Comparison of ENCODE assay signal across 17 cellular contexts in genomic region chr16:74578433-74578832, GRCh38. TPM values are rescaled to one million over a fixed set of nuclear protein-coding genes. Genes with fewer than 3 reads are reported as not detected.
DNase-seq lines count a peak whose midpoint lies in the region; ATAC-seq and TF ChIP-seq lines count a peak whose summit lies in the region.
"Had no signal": no experiment of that assay in that cellular context is flagged by ENCODE, and none has a peak within 500 bp of the region (broad histone marks: within the 10 kb centered on the region; RNA-seq: fewer than 3 reads in every experiment).

No MANE protein-coding gene starts in this region.

- peaks cover 17% of the 10 kb centered on the region for H3K36me3 Mint-ChIP-seq in MCF 10A (ENCODE audit: insufficient read depth, unreplicated experiment)
- peaks cover 9% of the 10 kb centered on the region for H3K36me3 Mint-ChIP-seq in effector memory CD8-positive, alpha-beta T cell (ENCODE audit: insufficient read depth)
- peaks cover 4 to 11% of the 10 kb centered on the region in 2 donors for H3K36me3 Mint-ChIP-seq in stimulated activated naive B cell treated with anti-CD40 and anti-IgM and Interleukin-4, amounts not matched to agents 10 μg/mL and 1 μg/mL and 100 μg/mL, for 72 hours

- peaks cover 17% of the 10 kb centered on the region for H3K4me1 Mint-ChIP-seq in MCF 10A (ENCODE audit: insufficient read depth, unreplicated experiment)
- peaks cover 46 to 73% of the 10 kb centered on the region in 2 donors for H3K4me1 Mint-ChIP-seq in effector memory CD8-positive, alpha-beta T cell (ENCODE audit: low read depth in 2 of 2)
- H3K4me1 Mint-ChIP-seq in stimulated activated naive B cell treated with anti-CD40 and anti-IgM and Interleukin-4, amounts not matched to agents 10 μg/mL and 1 μg/mL and 100 μg/mL, for 72 hours = peaks cover 21 to 72% of the 10 kb centered on the region in 2 donors

- H3K27me3 Mint-ChIP-seq in MCF 10A (ENCODE audit: insufficient read depth, unreplicated experiment) = no peaks in the 10 kb centered on the region
- no peaks in the 10 kb centered on the region for H3K27me3 Mint-ChIP-seq in effector memory CD8-positive, alpha-beta T cell
- H3K27me3 Mint-ChIP-seq in stimulated activated naive B cell treated with anti-CD40 and anti-IgM and Interleukin-4, amounts not matched to agents 10 μg/mL and 1 μg/mL and 100 μg/mL, for 72 hours = no peaks in the 10 kb centered on the region

- H3K9me3 Mint-ChIP-seq in MCF 10A (ENCODE audit: unreplicated experiment) = no peaks in the 10 kb centered on the region
- H3K9me3 Mint-ChIP-seq in effector memory CD8-positive, alpha-beta T cell = no peaks in the 10 kb centered on the region
- no peaks in the 10 kb centered on the region for H3K9me3 Mint-ChIP-seq in stimulated activated naive B cell treated with anti-CD40 and anti-IgM and Interleukin-4, amounts not matched to agents 10 μg/mL and 1 μg/mL and 100 μg/mL, for 72 hours
- H3K9me3 Mint-ChIP-seq: H9 had no signal

- no peaks in the 10 kb centered on the region for H3K9me3 ChIP-seq in breast epithelium
- no peaks in the 10 kb centered on the region for H3K9me3 ChIP-seq in RWPE2 (ENCODE audit: severe bottlenecking)
- no peaks in the 10 kb centered on the region for H3K9me3 ChIP-seq in Karpas-422 (ENCODE audit: low read length)
- H3K9me3 ChIP-seq in left lung = no peaks in the 10 kb centered on the region
- H3K9me3 ChIP-seq: colonic mucosa had no signal

- CTCF ChIA-PET in MCF 10A (lab: Yijun Ruan, JAX) = interaction anchor here (0.6 kb wide), 1 partner anchor 17 kb away, joined by 4 read pairs; no protein-coding TSS in a partner anchor

- BruUV-seq in MCF 10A (replicated peaks; lab: Mats Ljungman, UMichigan) = no TSS peak

- peaks cover 98% of the 10 kb centered on the region for H3K79me2 ChIP-seq in Karpas-422 (ENCODE audit: low read length)

- H3K4me2 ChIP-seq in Karpas-422 (ENCODE audit: low read depth, low read length, poor library complexity, severe bottlenecking) = no peak overlapping the region

- H3K36me3 ChIP-seq in breast epithelium (no peaks in the 10 kb centered on the region), RWPE2 (ENCODE audit: low read depth) (no peaks in the 10 kb centered on the region), Karpas-422 (ENCODE audit: insufficient read depth, low read length) (no peaks in the 10 kb centered on the region), left lung (no peaks in the 10 kb centered on the region)
- H3K36me3 ChIP-seq: colonic mucosa had no signal

- H3K27me3 ChIP-seq in breast epithelium (no peaks in the 10 kb centered on the region), RWPE2 (ENCODE audit: insufficient read depth, poor library complexity, severe bottlenecking) (no peaks in the 10 kb centered on the region), Karpas-422 (ENCODE audit: low read length) (no peaks in the 10 kb centered on the region), left lung (no peaks in the 10 kb centered on the region)
- H3K27me3 ChIP-seq: colonic mucosa had no signal

- H3K4me3 Mint-ChIP-seq in MCF 10A (ENCODE audit: unreplicated experiment) = no peak overlapping the region
- H3K4me3 Mint-ChIP-seq in effector memory CD8-positive, alpha-beta T cell = peak overlapping the region in 1 of 2 donors; percentile 41
- H3K4me3 Mint-ChIP-seq in stimulated activated naive B cell treated with anti-CD40 and anti-IgM and Interleukin-4, amounts not matched to agents 10 μg/mL and 1 μg/mL and 100 μg/mL, for 72 hours = no peak overlapping the region
- H3K4me3 Mint-ChIP-seq: H9 had no signal

- intact Hi-C loops in MCF 10A (cut with micrococcal nuclease) (no loop called here), breast epithelium (cut with DNase I; ENCODE audit: low total_unique reads) (no loop called here), left lung (cut with DNase I) (no loop called here)

- H3K4me3 ChIP-seq in breast epithelium = no peak overlapping the region
- H3K4me3 ChIP-seq in RWPE2 (ENCODE audit: severe bottlenecking) = no peak overlapping the region
- no peak overlapping the region for H3K4me3 ChIP-seq in Karpas-422 (ENCODE audit: low read length)
- H3K4me3 ChIP-seq in left lung = no peak overlapping the region
- H3K4me3 ChIP-seq: colonic mucosa had no signal

- H3K9me2 ChIP-seq in Karpas-422 (replicated peaks; ENCODE audit: insufficient read depth, low read length) = no peaks in the 10 kb centered on the region

- H3K9ac ChIP-seq in Karpas-422 (ENCODE audit: low read length) = no peak overlapping the region

- POLR2A ChIA-PET in MCF 10A (lab: Yijun Ruan, JAX) = interaction anchor here (1.0 to 3.3 kb wide), 6 partner anchors 8 to 28 kb away, joined by 4 to 14 read pairs (median 8); partner anchors contain the start of gene GLG1

- H2AFZ ChIP-seq in Karpas-422 (ENCODE audit: low read length) = no peak overlapping the region

- no peaks in the 10 kb centered on the region for H4K20me1 ChIP-seq in Karpas-422 (ENCODE audit: insufficient read depth, low read depth, low read length)

- ATAC-seq in RWPE2 (ENCODE audit: low read depth) (peak; percentile 18; the same call in 1 of the 3 replicates), left lung (no peak)
- ATAC-seq in effector memory CD8-positive, alpha-beta T cell (replicated peaks) = no peak
- ATAC-seq in stimulated activated naive B cell treated with anti-CD40 and anti-IgM and Interleukin-4, amounts not matched to agents 10 μg/mL and 1 μg/mL and 100 μg/mL, for 72 hours (replicated peaks) = no peak

- TF ChIP-seq CTCF in MCF 10A (IDR thresholded peaks at IDR 0.05; ENCODE audit: unreplicated experiment) = no peak
- no peak for TF ChIP-seq CTCF in breast epithelium (IDR thresholded peaks at IDR 0.05)
- TF ChIP-seq CTCF in RWPE2 (IDR thresholded peaks at IDR 0.05; ENCODE audit: poor library complexity, severe bottlenecking) = no peak
- TF ChIP-seq CTCF in left lung (IDR thresholded peaks at IDR 0.05) = no peak

- H3K27ac ChIP-seq in breast epithelium = no peak overlapping the region
- H3K27ac ChIP-seq in RWPE2 (ENCODE audit: poor library complexity, severe bottlenecking) = peak overlapping the region; percentile 45
- no peak overlapping the region for H3K27ac ChIP-seq in Karpas-422 (ENCODE audit: low read length)
- H3K27ac ChIP-seq in left lung = no peak overlapping the region
- H3K27ac ChIP-seq: colonic mucosa had no signal

- H3K4me1 ChIP-seq in breast epithelium (no peaks in the 10 kb centered on the region), RWPE2 (ENCODE audit: insufficient read depth, poor library complexity, severe bottlenecking) (peaks cover 14% of the 10 kb centered on the region), Karpas-422 (ENCODE audit: low read length) (peaks cover 7% of the 10 kb centered on the region), left lung (peaks cover 3 to 36% of the 10 kb centered on the region in 2 donors)
- H3K4me1 ChIP-seq: colonic mucosa had no signal

- DNase-seq in MCF 10A (ENCODE audit: unreplicated experiment) = no peak
- DNase-seq in breast epithelium (ENCODE audit: low spot score in 2 of 2) = no peak
- DNase-seq in RWPE2 (ENCODE audit: low spot score) = no peak
- no peak for DNase-seq in effector memory CD8-positive, alpha-beta T cell
- no peak for DNase-seq in stimulated activated naive B cell treated with anti-CD40 and anti-IgM and Interleukin-4, amounts not matched to agents 10 μg/mL and 1 μg/mL and 100 μg/mL, for 72 hours
- DNase-seq in Karpas-422 = no peak
- no peak for DNase-seq in erythroblast (lab: John Stamatoyannopoulos, UW)
- DNase-seq in left lung = no peak
- DNase-seq: activated CD4-positive, alpha-beta T cell treated with anti-CD3 and anti-CD28 coated beads, Interleukin-2, amount 50 U/mL, for 1 hour; activated effector memory CD4-positive, alpha-beta T cell treated with Interleukin-2 at 50 U/mL for 16 hours; aorta; colonic mucosa; glutamatergic neuron; H9; mesendoderm; NCI-H226; SHP77 had no signal

- H3K27ac Mint-ChIP-seq in MCF 10A (ENCODE audit: low read depth, unreplicated experiment) = peak overlapping the region; percentile 25
- H3K27ac Mint-ChIP-seq in effector memory CD8-positive, alpha-beta T cell = peak overlapping the region; percentile 55 to 78
- peak overlapping the region; percentile 60 for H3K27ac Mint-ChIP-seq in stimulated activated naive B cell treated with anti-CD40 and anti-IgM and Interleukin-4, amounts not matched to agents 10 μg/mL and 1 μg/mL and 100 μg/mL, for 72 hours

- TF ChIP-seq POLR2A in breast epithelium (IDR thresholded peaks at IDR 0.05) = no peak
- TF ChIP-seq POLR2A in erythroblast (IDR thresholded peaks at IDR 0.05; ENCODE audit: low read length) = no peak

RNA-seq across cellular contexts. Expression of gene GLG1, which starts 28.5 kb away (rescaled TPM):
- total RNA-seq in MCF 10A (2022) (99.1 and 132 TPM in 2 replicates), breast epithelium (100 to 1,000 TPM; 116 to 197 (median 123) TPM), left lung (100 to 1,000 TPM; 116 to 132 TPM)
- 65.2 and 87.8 TPM in 2 replicates for total RNA-seq in Karpas-422 (2014; rRNA removed; shearing (Covaris generic); ENCODE audit: low replicate concordance)
